ENCODE assay signal across 8 cellular contexts in genomic region chr2:133780099-133780996, GRCh38.
DNase-seq lines count a peak whose midpoint lies in the region; ATAC-seq and TF ChIP-seq lines count a peak whose summit lies in the region.

No MANE protein-coding gene starts in this region.

- intact Hi-C loops in activated CD8-positive, alpha-beta T cell treated with anti-CD3 and anti-CD28 coated beads for 36 hours (cut with micrococcal nuclease): no loop called here
- intact Hi-C loops in left cardiac atrium (cut with DNase I): no loop called here

- H3K27me3 Mint-ChIP-seq in activated T-cell treated with anti-CD3 and anti-CD28 coated beads, Interleukin-2, amount 50 U/mL, for 72 hours (ENCODE audit: low read depth): no peaks in the 10 kb centered on the region
- peaks cover 1% of the 10 kb centered on the region for H3K27me3 Mint-ChIP-seq in activated CD8-positive, alpha-beta T cell treated with anti-CD3 and anti-CD28 coated beads for 36 hours

- H3K4me3 Mint-ChIP-seq in activated T-cell treated with anti-CD3 and anti-CD28 coated beads, Interleukin-2, amount 50 U/mL, for 72 hours: no peak overlapping the region
- no peak overlapping the region for H3K4me3 Mint-ChIP-seq in activated CD8-positive, alpha-beta T cell treated with anti-CD3 and anti-CD28 coated beads for 36 hours

- CTCF ChIA-PET in activated CD8-positive, alpha-beta T cell treated with anti-CD3 and anti-CD28 coated beads for 36 hours (lab: Charles Lee): interaction anchor here (0.6 to 1.4 kb wide), 15 partner anchors 8 to 1512 kb away, joined by 3 to 8 read pairs (median 4); no protein-coding TSS in a partner anchor

- DNase-seq in activated T-cell treated with anti-CD3 and anti-CD28 coated beads, Interleukin-2, amount 50 U/mL, for 72 hours: peak; percentile 21 to 24
- no peak for DNase-seq in activated T-cell treated with anti-CD3 and anti-CD28 coated beads, Interleukin-2, amount 50 U/mL, for 1 hour
- peak; percentile 48 for DNase-seq in NCI-H2171 treated with DMSO at 0.1 percent for 48 hours (lab: John Stamatoyannopoulos, UW)
- peak; percentile 52 for DNase-seq in activated CD8-positive, alpha-beta T cell treated with anti-CD3 and anti-CD28 coated beads for 36 hours
- DNase-seq in left cardiac atrium: no peak
- peak; percentile 74 for DNase-seq in retinal pigment epithelial cell (ENCODE audit: low read depth)

- POLR2A ChIA-PET in activated CD8-positive, alpha-beta T cell treated with anti-CD3 and anti-CD28 coated beads for 36 hours (lab: Charles Lee): no interaction called here

- no peaks in the 10 kb centered on the region for H3K9me3 Mint-ChIP-seq in activated T-cell treated with anti-CD3 and anti-CD28 coated beads, Interleukin-2, amount 50 U/mL, for 72 hours
- no peaks in the 10 kb centered on the region for H3K9me3 Mint-ChIP-seq in activated CD8-positive, alpha-beta T cell treated with anti-CD3 and anti-CD28 coated beads for 36 hours

- H3K27ac Mint-ChIP-seq in activated T-cell treated with anti-CD3 and anti-CD28 coated beads, Interleukin-2, amount 50 U/mL, for 72 hours: no peak overlapping the region
- H3K27ac Mint-ChIP-seq in activated CD8-positive, alpha-beta T cell treated with anti-CD3 and anti-CD28 coated beads for 36 hours: no peak overlapping the region

- peak; percentile 68 for TF ChIP-seq CTCF in activated CD8-positive, alpha-beta T cell treated with anti-CD3 and anti-CD28 coated beads for 36 hours (IDR thresholded peaks at IDR 0.05)
- peak; percentile 84 for TF ChIP-seq CTCF in retinal pigment epithelial cell (conservative IDR thresholded peaks at IDR 0.05; ENCODE audit: low read depth, low read length)

- H3K4me3 ChIP-seq in retinal pigment epithelial cell (ENCODE audit: low read length): no peak overlapping the region

- H3K4me1 Mint-ChIP-seq in activated T-cell treated with anti-CD3 and anti-CD28 coated beads, Interleukin-2, amount 50 U/mL, for 72 hours (ENCODE audit: low read depth): no peaks in the 10 kb centered on the region
- H3K4me1 Mint-ChIP-seq in activated CD8-positive, alpha-beta T cell treated with anti-CD3 and anti-CD28 coated beads for 36 hours (ENCODE audit: low read depth): no peaks in the 10 kb centered on the region

- no peaks in the 10 kb centered on the region for H3K36me3 Mint-ChIP-seq in activated T-cell treated with anti-CD3 and anti-CD28 coated beads, Interleukin-2, amount 50 U/mL, for 72 hours (ENCODE audit: insufficient read depth in 2 of 2)
- no peaks in the 10 kb centered on the region for H3K36me3 Mint-ChIP-seq in activated CD8-positive, alpha-beta T cell treated with anti-CD3 and anti-CD28 coated beads for 36 hours (ENCODE audit: low read depth)

- no peak for ATAC-seq in activated T-cell treated with anti-CD3 and anti-CD28 coated beads, Interleukin-2, amount 50 U/mL, for 72 hours (replicated peaks in 1 of 2)
- ATAC-seq in HG02642 (IDR thresholded peaks at IDR 0.05; ENCODE audit: poor library complexity, unreplicated experiment) (peak; percentile 65), left cardiac atrium (peak; percentile 59 to 78), GM21367 (IDR thresholded peaks at IDR 0.05; ENCODE audit: unreplicated experiment) (no peak)
- ATAC-seq in activated CD8-positive, alpha-beta T cell treated with anti-CD3 and anti-CD28 coated beads for 36 hours: no peak

Comparison
In these comparisons a context has a peak if more than half of its experiments do, and no peak if none do; other contexts are left out.
1. DNase-seq: peak in activated T-cell treated with anti-CD3 and anti-CD28 coated beads, Interleukin-2, amount 50 U/mL, for 72 hours (2 of 2), NCI-H2171 treated with DMSO at 0.1 percent for 48 hours (single experiment), activated CD8-positive, alpha-beta T cell treated with anti-CD3 and anti-CD28 coated beads for 36 hours (single experiment) and retinal pigment epithelial cell (single experiment); none in activated T-cell treated with anti-CD3 and anti-CD28 coated beads, Interleukin-2, amount 50 U/mL, for 1 hour (single experiment) and left cardiac atrium (single experiment).
2. ATAC-seq: peak in HG02642 (single experiment) and left cardiac atrium (2 of 2); none in activated T-cell treated with anti-CD3 and anti-CD28 coated beads, Interleukin-2, amount 50 U/mL, for 72 hours (0 of 2), activated CD8-positive, alpha-beta T cell treated with anti-CD3 and anti-CD28 coated beads for 36 hours (single experiment) and GM21367 (single experiment).